In the genomic region with DNA sequence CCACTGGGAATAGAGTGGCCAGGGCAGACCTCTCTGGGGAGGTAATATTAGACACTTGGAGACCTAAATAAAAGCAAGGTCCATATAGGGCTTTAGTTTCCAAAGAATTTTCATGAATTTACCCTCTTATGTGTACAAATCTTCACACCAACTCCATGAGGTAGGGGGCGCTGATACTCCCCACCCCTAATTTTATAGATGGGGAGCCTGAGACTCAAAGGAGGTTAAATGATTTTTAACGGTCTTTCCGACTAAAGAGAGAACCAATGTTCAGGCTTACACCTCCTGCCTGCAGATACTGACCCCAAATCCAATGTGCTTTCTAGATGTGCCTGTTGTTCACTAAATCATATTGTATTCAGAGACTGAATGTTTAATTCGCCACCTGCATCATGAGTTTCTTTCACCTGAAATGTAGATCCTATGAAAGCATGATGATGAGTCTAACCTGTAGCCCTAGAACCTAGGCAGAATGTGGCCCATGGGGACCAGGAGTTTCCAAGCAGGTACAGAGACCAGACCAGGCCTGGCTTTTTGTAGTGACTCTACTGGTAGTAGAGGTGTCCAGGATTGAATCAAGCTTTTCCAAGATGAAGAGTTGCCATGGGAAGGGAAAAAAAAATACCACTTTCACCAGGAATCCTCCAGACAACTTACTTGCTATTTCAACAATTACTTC, we compare ENCODE assay signal across 1 cellular context.
TF ChIP-seq lines count a peak whose summit lies in the region.

No MANE protein-coding gene starts in this region.

TF ChIP-seq in GM23338, 12 proteins besides CTCF, POLR2A, EP300 and RAD21 (continued from another document):
- TF ChIP-seq, protein P1, sequence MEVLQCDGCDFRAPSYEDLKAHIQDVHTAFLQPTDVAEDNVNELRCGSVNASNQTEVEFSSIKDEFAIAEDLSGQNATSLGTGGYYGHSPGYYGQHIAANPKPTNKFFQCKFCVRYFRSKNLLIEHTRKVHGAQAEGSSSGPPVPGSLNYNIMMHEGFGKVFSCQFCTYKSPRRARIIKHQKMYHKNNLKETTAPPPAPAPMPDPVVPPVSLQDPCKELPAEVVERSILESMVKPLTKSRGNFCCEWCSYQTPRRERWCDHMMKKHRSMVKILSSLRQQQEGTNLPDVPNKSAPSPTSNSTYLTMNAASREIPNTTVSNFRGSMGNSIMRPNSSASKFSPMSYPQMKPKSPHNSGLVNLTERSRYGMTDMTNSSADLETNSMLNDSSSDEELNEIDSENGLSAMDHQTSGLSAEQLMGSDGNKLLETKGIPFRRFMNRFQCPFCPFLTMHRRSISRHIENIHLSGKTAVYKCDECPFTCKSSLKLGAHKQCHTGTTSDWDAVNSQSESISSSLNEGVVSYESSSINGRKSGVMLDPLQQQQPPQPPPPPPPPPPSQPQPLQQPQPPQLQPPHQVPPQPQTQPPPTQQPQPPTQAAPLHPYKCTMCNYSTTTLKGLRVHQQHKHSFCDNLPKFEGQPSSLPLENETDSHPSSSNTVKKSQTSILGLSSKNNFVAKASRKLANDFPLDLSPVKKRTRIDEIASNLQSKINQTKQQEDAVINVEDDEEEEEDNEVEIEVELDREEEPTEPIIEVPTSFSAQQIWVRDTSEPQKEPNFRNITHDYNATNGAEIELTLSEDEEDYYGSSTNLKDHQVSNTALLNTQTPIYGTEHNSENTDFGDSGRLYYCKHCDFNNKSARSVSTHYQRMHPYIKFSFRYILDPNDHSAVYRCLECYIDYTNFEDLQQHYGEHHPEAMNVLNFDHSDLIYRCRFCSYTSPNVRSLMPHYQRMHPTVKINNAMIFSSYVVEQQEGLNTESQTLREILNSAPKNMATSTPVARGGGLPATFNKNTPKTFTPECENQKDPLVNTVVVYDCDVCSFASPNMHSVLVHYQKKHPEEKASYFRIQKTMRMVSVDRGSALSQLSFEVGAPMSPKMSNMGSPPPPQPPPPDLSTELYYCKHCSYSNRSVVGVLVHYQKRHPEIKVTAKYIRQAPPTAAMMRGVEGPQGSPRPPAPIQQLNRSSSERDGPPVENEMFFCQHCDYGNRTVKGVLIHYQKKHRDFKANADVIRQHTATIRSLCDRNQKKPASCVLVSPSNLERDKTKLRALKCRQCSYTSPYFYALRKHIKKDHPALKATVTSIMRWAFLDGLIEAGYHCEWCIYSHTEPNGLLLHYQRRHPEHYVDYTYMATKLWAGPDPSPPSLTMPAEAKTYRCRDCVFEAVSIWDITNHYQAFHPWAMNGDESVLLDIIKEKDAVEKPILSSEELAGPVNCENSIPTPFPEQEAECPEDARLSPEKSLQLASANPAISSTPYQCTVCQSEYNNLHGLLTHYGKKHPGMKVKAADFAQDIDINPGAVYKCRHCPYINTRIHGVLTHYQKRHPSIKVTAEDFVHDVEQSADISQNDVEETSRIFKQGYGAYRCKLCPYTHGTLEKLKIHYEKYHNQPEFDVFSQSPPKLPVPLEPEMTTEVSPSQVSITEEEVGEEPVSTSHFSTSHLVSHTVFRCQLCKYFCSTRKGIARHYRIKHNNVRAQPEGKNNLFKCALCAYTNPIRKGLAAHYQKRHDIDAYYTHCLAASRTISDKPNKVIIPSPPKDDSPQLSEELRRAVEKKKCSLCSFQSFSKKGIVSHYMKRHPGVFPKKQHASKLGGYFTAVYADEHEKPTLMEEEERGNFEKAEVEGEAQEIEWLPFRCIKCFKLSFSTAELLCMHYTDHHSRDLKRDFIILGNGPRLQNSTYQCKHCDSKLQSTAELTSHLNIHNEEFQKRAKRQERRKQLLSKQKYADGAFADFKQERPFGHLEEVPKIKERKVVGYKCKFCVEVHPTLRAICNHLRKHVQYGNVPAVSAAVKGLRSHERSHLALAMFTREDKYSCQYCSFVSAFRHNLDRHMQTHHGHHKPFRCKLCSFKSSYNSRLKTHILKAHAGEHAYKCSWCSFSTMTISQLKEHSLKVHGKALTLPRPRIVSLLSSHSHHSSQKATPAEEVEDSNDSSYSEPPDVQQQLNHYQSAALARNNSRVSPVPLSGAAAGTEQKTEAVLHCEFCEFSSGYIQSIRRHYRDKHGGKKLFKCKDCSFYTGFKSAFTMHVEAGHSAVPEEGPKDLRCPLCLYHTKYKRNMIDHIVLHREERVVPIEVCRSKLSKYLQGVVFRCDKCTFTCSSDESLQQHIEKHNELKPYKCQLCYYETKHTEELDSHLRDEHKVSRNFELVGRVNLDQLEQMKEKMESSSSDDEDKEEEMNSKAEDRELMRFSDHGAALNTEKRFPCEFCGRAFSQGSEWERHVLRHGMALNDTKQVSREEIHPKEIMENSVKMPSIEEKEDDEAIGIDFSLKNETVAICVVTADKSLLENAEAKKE (CRISPR knock-in tag; IDR thresholded peaks at IDR 0.05) = no peak
- TF ChIP-seq ETS1 (IDR thresholded peaks at IDR 0.05) (no peak), EZH2 (IDR thresholded peaks at IDR 0.05; ENCODE audit: low read depth, unreplicated experiment) (no peak), CREB1 (CRISPR knock-in tag; IDR thresholded peaks at IDR 0.05; ENCODE audit: low read depth) (no peak), REST (IDR thresholded peaks at IDR 0.05; ENCODE audit: unreplicated experiment) (no peak), POLR2AphosphoS5 (IDR thresholded peaks at IDR 0.05; ENCODE audit: low read depth) (no peak), EZH2phosphoT487 (IDR thresholded peaks at IDR 0.05; ENCODE audit: unreplicated experiment) (no peak), JUNB (IDR thresholded peaks at IDR 0.05; ENCODE audit: unreplicated experiment) (no peak)
